ENCODE assay signal across 8 cellular contexts in the genomic region with DNA sequence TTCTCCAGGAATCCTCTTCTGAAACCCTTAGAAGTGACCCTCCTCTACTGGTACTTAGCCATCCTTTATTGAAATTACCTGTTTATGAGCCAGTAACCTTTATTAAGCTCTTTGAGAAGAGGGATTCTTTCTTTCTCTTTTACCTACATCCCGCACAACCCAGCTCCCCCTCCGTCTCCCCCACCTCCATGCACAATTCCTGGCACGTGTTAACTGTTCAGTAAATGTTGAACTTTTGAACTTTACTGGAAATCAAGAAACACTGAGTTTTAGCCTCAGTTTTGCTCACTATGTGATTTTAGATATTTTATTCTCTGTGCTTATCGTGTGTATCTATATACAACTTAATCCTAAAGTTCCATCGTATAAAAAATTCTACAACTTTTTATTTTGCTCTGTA. TPM values are rescaled to one million over a fixed set of nuclear protein-coding genes. Genes with fewer than 3 reads are reported as not detected.
DNase-seq lines count a peak whose midpoint lies in the region; ATAC-seq and TF ChIP-seq lines count a peak whose summit lies in the region.

No MANE protein-coding gene starts in this region.

- DNase-seq in activated naive CD4-positive, alpha-beta T cell treated with anti-CD3 and anti-CD28 coated beads for 36 hours = no peak
- no peak for DNase-seq in activated naive CD4-positive, alpha-beta T cell treated with Interleukin-2 at 50 U/mL for 16 hours
- DNase-seq in kidney tubule cell (ENCODE audit: low spot score) (peak; percentile 4), upper lobe of left lung (no peak), left lobe of liver (ENCODE audit: low spot score) (no peak), NCI-H2227 (lab: John Stamatoyannopoulos, UW; ENCODE audit: unreplicated experiment) (no peak)

- H3K9me3 ChIP-seq in upper lobe of left lung = no peaks in the 10 kb centered on the region

- no peaks in the 10 kb centered on the region for H3K27me3 ChIP-seq in upper lobe of left lung

- TF ChIP-seq POLR2A in upper lobe of left lung (IDR thresholded peaks at IDR 0.05) = no peak

- H3K27me3 Mint-ChIP-seq in activated naive CD4-positive, alpha-beta T cell treated with anti-CD3 and anti-CD28 coated beads for 36 hours (ENCODE audit: low read depth) = no peaks in the 10 kb centered on the region
- H3K27me3 Mint-ChIP-seq in activated naive CD8-positive, alpha-beta T cell = no peaks in the 10 kb centered on the region

- H3K36me3 ChIP-seq in upper lobe of left lung = peaks cover 0 to 13% (median 0%) of the 10 kb centered on the region in 4 donors

- ATAC-seq in upper lobe of left lung (ENCODE audit: low FRiP score in 2 of 2) = no peak
- no peak for ATAC-seq in left lobe of liver
- no peak for ATAC-seq in GM21526 (IDR thresholded peaks at IDR 0.05; ENCODE audit: low FRiP score, unreplicated experiment)

- WGBS in upper lobe of left lung, 2 donors = 30 to 39% methylated on average over 5 of the region's 5 CpGs

- H3K4me1 Mint-ChIP-seq in activated naive CD4-positive, alpha-beta T cell treated with anti-CD3 and anti-CD28 coated beads for 36 hours (ENCODE audit: low read depth) = peaks cover 53% of the 10 kb centered on the region
- peaks cover 55% of the 10 kb centered on the region for H3K4me1 Mint-ChIP-seq in activated naive CD8-positive, alpha-beta T cell (ENCODE audit: low read depth)

- intact Hi-C loops in activated naive CD4-positive, alpha-beta T cell treated with anti-CD3 and anti-CD28 coated beads for 36 hours (cut with micrococcal nuclease) = loop anchor here (2.0 to 5.0 kb wide), 2 partner anchors 321 to 348 kb away; no protein-coding TSS in a partner anchor

- no peak for TF ChIP-seq CTCF in upper lobe of left lung (IDR thresholded peaks at IDR 0.05)

- H3K27ac ChIP-seq in upper lobe of left lung = peak overlapping the region in 1 of 4 donors; percentile 17

- CTCF ChIA-PET in activated naive CD4-positive, alpha-beta T cell treated with anti-CD3 and anti-CD28 coated beads for 36 hours (lab: Charles Lee) = interaction anchor here (0.9 kb wide), 1 partner anchor 216 kb away, joined by 3 read pairs; no protein-coding TSS in a partner anchor

- peaks cover 22% of the 10 kb centered on the region for H3K36me3 Mint-ChIP-seq in activated naive CD4-positive, alpha-beta T cell treated with anti-CD3 and anti-CD28 coated beads for 36 hours (ENCODE audit: low read depth)
- H3K36me3 Mint-ChIP-seq in activated naive CD8-positive, alpha-beta T cell = peaks cover 15% of the 10 kb centered on the region

- no peaks in the 10 kb centered on the region for H3K9me3 Mint-ChIP-seq in activated naive CD4-positive, alpha-beta T cell treated with anti-CD3 and anti-CD28 coated beads for 36 hours
- H3K9me3 Mint-ChIP-seq in activated naive CD8-positive, alpha-beta T cell (ENCODE audit: low read depth) = no peaks in the 10 kb centered on the region

- H3K27ac Mint-ChIP-seq in activated naive CD4-positive, alpha-beta T cell treated with anti-CD3 and anti-CD28 coated beads for 36 hours = no peak overlapping the region
- peak overlapping the region; percentile 41 for H3K27ac Mint-ChIP-seq in activated naive CD8-positive, alpha-beta T cell

- H3K4me3 Mint-ChIP-seq in activated naive CD4-positive, alpha-beta T cell treated with anti-CD3 and anti-CD28 coated beads for 36 hours = peak overlapping the region; percentile 88
- peak overlapping the region; percentile 95 for H3K4me3 Mint-ChIP-seq in activated naive CD8-positive, alpha-beta T cell

- peaks cover 14 to 29% (median 19%) of the 10 kb centered on the region in 4 donors for H3K4me1 ChIP-seq in upper lobe of left lung

- no peak for TF ChIP-seq EP300 in upper lobe of left lung (IDR thresholded peaks at IDR 0.05)

- H3K4me3 ChIP-seq in upper lobe of left lung = peak overlapping the region; percentile 2 to 87 (median 74)

RNA-seq across cellular contexts. Expression of a gene that starts 1.8 kb away (rescaled TPM):
- 10 to 100 TPM; 27.8 to 28.2 TPM for total RNA-seq in activated naive CD4-positive, alpha-beta T cell treated with anti-CD3 and anti-CD28 coated beads for 36 hours
- 100 to 1,000 TPM in 1 of 6 donors, 10 to 100 TPM in 5; 40.3 to 137 (median 85.9) TPM for total RNA-seq in upper lobe of left lung
- 68.5 TPM for total RNA-seq in left lobe of liver

RNA-seq across cellular contexts. Expression of a gene that starts 2.1 kb away (rescaled TPM):
- total RNA-seq in activated naive CD4-positive, alpha-beta T cell treated with anti-CD3 and anti-CD28 coated beads for 36 hours = 10 to 100 TPM; 16.2 to 16.4 TPM
- total RNA-seq in upper lobe of left lung = 10 to 100 TPM in 1 of 6 donors, 1 to 10 TPM in 5; 4.1 to 14.1 (median 6.4) TPM
- total RNA-seq in left lobe of liver = 2.3 TPM
